In the genomic region with DNA sequence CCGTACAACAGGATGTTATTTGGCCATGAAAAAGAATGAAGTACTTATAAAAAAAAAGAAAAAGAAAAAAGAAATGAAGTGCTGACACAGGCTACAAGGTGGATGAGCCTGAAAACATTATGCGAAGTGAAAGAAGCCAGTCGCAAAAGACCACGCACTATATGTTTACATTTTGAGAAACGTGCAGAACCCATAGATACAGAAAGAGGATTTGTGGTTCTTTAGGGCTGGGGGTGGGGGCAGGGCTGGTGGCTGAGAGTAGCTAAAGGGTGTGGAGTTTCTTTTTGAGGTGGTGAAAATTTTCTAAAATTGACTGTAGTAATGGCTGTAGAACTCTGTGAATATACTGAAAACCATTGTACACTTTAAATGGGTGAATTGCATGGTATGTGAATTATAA, we compare ENCODE assay signal across 1 cellular context.
TF ChIP-seq lines count a peak whose summit lies in the region.

No MANE protein-coding gene starts in this region.

TF ChIP-seq in GM23338, 12 proteins besides CTCF, POLR2A, EP300 and RAD21 (continued from another document):
- TF ChIP-seq, protein P1, sequence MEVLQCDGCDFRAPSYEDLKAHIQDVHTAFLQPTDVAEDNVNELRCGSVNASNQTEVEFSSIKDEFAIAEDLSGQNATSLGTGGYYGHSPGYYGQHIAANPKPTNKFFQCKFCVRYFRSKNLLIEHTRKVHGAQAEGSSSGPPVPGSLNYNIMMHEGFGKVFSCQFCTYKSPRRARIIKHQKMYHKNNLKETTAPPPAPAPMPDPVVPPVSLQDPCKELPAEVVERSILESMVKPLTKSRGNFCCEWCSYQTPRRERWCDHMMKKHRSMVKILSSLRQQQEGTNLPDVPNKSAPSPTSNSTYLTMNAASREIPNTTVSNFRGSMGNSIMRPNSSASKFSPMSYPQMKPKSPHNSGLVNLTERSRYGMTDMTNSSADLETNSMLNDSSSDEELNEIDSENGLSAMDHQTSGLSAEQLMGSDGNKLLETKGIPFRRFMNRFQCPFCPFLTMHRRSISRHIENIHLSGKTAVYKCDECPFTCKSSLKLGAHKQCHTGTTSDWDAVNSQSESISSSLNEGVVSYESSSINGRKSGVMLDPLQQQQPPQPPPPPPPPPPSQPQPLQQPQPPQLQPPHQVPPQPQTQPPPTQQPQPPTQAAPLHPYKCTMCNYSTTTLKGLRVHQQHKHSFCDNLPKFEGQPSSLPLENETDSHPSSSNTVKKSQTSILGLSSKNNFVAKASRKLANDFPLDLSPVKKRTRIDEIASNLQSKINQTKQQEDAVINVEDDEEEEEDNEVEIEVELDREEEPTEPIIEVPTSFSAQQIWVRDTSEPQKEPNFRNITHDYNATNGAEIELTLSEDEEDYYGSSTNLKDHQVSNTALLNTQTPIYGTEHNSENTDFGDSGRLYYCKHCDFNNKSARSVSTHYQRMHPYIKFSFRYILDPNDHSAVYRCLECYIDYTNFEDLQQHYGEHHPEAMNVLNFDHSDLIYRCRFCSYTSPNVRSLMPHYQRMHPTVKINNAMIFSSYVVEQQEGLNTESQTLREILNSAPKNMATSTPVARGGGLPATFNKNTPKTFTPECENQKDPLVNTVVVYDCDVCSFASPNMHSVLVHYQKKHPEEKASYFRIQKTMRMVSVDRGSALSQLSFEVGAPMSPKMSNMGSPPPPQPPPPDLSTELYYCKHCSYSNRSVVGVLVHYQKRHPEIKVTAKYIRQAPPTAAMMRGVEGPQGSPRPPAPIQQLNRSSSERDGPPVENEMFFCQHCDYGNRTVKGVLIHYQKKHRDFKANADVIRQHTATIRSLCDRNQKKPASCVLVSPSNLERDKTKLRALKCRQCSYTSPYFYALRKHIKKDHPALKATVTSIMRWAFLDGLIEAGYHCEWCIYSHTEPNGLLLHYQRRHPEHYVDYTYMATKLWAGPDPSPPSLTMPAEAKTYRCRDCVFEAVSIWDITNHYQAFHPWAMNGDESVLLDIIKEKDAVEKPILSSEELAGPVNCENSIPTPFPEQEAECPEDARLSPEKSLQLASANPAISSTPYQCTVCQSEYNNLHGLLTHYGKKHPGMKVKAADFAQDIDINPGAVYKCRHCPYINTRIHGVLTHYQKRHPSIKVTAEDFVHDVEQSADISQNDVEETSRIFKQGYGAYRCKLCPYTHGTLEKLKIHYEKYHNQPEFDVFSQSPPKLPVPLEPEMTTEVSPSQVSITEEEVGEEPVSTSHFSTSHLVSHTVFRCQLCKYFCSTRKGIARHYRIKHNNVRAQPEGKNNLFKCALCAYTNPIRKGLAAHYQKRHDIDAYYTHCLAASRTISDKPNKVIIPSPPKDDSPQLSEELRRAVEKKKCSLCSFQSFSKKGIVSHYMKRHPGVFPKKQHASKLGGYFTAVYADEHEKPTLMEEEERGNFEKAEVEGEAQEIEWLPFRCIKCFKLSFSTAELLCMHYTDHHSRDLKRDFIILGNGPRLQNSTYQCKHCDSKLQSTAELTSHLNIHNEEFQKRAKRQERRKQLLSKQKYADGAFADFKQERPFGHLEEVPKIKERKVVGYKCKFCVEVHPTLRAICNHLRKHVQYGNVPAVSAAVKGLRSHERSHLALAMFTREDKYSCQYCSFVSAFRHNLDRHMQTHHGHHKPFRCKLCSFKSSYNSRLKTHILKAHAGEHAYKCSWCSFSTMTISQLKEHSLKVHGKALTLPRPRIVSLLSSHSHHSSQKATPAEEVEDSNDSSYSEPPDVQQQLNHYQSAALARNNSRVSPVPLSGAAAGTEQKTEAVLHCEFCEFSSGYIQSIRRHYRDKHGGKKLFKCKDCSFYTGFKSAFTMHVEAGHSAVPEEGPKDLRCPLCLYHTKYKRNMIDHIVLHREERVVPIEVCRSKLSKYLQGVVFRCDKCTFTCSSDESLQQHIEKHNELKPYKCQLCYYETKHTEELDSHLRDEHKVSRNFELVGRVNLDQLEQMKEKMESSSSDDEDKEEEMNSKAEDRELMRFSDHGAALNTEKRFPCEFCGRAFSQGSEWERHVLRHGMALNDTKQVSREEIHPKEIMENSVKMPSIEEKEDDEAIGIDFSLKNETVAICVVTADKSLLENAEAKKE (CRISPR knock-in tag; IDR thresholded peaks at IDR 0.05): no peak
- TF ChIP-seq STAT1 (IDR thresholded peaks at IDR 0.05; ENCODE audit: unreplicated experiment) (no peak), CREB1 (CRISPR knock-in tag; IDR thresholded peaks at IDR 0.05; ENCODE audit: low read depth) (no peak), NANOG (IDR thresholded peaks at IDR 0.05; ENCODE audit: borderline replicate concordance) (no peak), JUNB (IDR thresholded peaks at IDR 0.05; ENCODE audit: unreplicated experiment) (no peak), EZH2phosphoT487 (IDR thresholded peaks at IDR 0.05; ENCODE audit: unreplicated experiment) (no peak), POLR2AphosphoS5 (IDR thresholded peaks at IDR 0.05; ENCODE audit: low read depth) (no peak), EZH2 (IDR thresholded peaks at IDR 0.05; ENCODE audit: low read depth, unreplicated experiment) (no peak)
- TF ChIP-seq, protein P2, sequence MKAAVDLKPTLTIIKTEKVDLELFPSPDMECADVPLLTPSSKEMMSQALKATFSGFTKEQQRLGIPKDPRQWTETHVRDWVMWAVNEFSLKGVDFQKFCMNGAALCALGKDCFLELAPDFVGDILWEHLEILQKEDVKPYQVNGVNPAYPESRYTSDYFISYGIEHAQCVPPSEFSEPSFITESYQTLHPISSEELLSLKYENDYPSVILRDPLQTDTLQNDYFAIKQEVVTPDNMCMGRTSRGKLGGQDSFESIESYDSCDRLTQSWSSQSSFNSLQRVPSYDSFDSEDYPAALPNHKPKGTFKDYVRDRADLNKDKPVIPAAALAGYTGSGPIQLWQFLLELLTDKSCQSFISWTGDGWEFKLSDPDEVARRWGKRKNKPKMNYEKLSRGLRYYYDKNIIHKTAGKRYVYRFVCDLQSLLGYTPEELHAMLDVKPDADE (IDR thresholded peaks at IDR 0.05): no peak
- TF ChIP-seq, protein P3, sequence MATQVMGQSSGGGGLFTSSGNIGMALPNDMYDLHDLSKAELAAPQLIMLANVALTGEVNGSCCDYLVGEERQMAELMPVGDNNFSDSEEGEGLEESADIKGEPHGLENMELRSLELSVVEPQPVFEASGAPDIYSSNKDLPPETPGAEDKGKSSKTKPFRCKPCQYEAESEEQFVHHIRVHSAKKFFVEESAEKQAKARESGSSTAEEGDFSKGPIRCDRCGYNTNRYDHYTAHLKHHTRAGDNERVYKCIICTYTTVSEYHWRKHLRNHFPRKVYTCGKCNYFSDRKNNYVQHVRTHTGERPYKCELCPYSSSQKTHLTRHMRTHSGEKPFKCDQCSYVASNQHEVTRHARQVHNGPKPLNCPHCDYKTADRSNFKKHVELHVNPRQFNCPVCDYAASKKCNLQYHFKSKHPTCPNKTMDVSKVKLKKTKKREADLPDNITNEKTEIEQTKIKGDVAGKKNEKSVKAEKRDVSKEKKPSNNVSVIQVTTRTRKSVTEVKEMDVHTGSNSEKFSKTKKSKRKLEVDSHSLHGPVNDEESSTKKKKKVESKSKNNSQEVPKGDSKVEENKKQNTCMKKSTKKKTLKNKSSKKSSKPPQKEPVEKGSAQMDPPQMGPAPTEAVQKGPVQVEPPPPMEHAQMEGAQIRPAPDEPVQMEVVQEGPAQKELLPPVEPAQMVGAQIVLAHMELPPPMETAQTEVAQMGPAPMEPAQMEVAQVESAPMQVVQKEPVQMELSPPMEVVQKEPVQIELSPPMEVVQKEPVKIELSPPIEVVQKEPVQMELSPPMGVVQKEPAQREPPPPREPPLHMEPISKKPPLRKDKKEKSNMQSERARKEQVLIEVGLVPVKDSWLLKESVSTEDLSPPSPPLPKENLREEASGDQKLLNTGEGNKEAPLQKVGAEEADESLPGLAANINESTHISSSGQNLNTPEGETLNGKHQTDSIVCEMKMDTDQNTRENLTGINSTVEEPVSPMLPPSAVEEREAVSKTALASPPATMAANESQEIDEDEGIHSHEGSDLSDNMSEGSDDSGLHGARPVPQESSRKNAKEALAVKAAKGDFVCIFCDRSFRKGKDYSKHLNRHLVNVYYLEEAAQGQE (IDR thresholded peaks at IDR 0.05; ENCODE audit: unreplicated experiment): no peak
